ENCODE assay signal across 15 cellular contexts in genomic region chr3:127707777-127708438, GRCh38. TPM values are rescaled to one million over a fixed set of nuclear protein-coding genes. Genes with fewer than 3 reads are reported as not detected.
DNase-seq lines count a peak whose midpoint lies in the region; ATAC-seq and TF ChIP-seq lines count a peak whose summit lies in the region.
"Had no signal": no experiment of that assay in that cellular context is flagged by ENCODE, and none has a peak within 500 bp of the region (broad histone marks: within the 10 kb centered on the region; RNA-seq: fewer than 3 reads in every experiment).

No MANE protein-coding gene starts in this region.

- peaks cover 32% of the 10 kb centered on the region for H3K4me1 ChIP-seq in right cardiac atrium (ENCODE audit: control insufficient read depth, insufficient read depth, low read length)
- H3K4me1 ChIP-seq in psoas muscle, result peaks cover 30% of the 10 kb centered on the region
- H3K4me1 ChIP-seq in vagina, result peaks cover 16% of the 10 kb centered on the region
- H3K4me1 ChIP-seq in foreskin keratinocyte, result peaks cover 8% of the 10 kb centered on the region

- intact Hi-C loops in Right ventricle myocardium inferior (cut with DNase I), result no loop called here
- intact Hi-C loops in left cardiac atrium (cut with DNase I), result no loop called here
- intact Hi-C loops in right cardiac atrium (cut with DNase I), result no loop called here
- intact Hi-C loops in psoas muscle (cut with DNase I), result no loop called here
- intact Hi-C loops in vagina (cut with DNase I), result no loop called here

- WGBS in right cardiac atrium, result 45% methylated on average over 17 of the region's 17 CpGs
- 61 to 74% (median 71%) methylated on average over 17 of the region's 17 CpGs for WGBS in psoas muscle, 3 donors

- H3K9me3 ChIP-seq in right cardiac atrium (ENCODE audit: control insufficient read depth, low read length) (no peaks in the 10 kb centered on the region), psoas muscle (peaks cover 5% of the 10 kb centered on the region), vagina (no peaks in the 10 kb centered on the region)
- H3K9me3 ChIP-seq: adrenal gland, upper lobe of left lung had no signal

- H3K27me3 ChIP-seq in right cardiac atrium (ENCODE audit: control insufficient read depth, insufficient read depth) (no peaks in the 10 kb centered on the region), psoas muscle (ENCODE audit: insufficient read depth in 3 of 3, low read length in 2 of 3) (no peaks in the 10 kb centered on the region), vagina (no peaks in the 10 kb centered on the region), foreskin keratinocyte (no peaks in the 10 kb centered on the region)
- H3K27me3 ChIP-seq: adrenal gland, hepatocyte, upper lobe of left lung had no signal

- no peak for TF ChIP-seq POLR2A in vagina (IDR thresholded peaks at IDR 0.05)

- no peak for DNase-seq in Right ventricle myocardium inferior (ENCODE audit: missing footprints)
- no peak for DNase-seq in left cardiac atrium
- DNase-seq in right cardiac atrium, result peak; percentile 40 to 78 (median 71)
- DNase-seq in psoas muscle, result no peak
- DNase-seq in vagina (ENCODE audit: extremely low spot score in 2 of 2), result no peak
- DNase-seq in GM13976 (ENCODE audit: low spot score), result no peak
- DNase-seq in foreskin keratinocyte, result no peak
- DNase-seq: activated CD4-positive, alpha-beta memory T cell treated with anti-CD3 and anti-CD28 coated beads, Interleukin-2, amount 10 ng/mL, durations not matched to agents 7 days and 5 days; activated T-cell treated with anti-CD3 and anti-CD28 coated beads, Interleukin-2, amount 50 U/mL, for 72 hours; CD4-positive, CD25-positive, alpha-beta regulatory T cell; NCI-H2029 had no signal

- H3K4me3 ChIP-seq in right cardiac atrium (ENCODE audit: low read length) (no peak overlapping the region), psoas muscle (no peak overlapping the region), vagina (no peak overlapping the region)
- H3K4me3 ChIP-seq: adrenal gland, hepatocyte, upper lobe of left lung had no signal

- peak overlapping the region; percentile 55 for H3K27ac ChIP-seq in right cardiac atrium (ENCODE audit: low read length)
- H3K27ac ChIP-seq in psoas muscle, result peak overlapping the region; percentile 39
- H3K27ac ChIP-seq in vagina, result peak overlapping the region; percentile 74
- H3K27ac ChIP-seq in foreskin keratinocyte, result no peak overlapping the region
- H3K27ac ChIP-seq: hepatocyte had no signal

- in situ Hi-C loops in GM13976 (cut with MboI; ENCODE audit: low sequenced_read_pairs, unreplicated experiment), result no loop called here

- H3K36me3 ChIP-seq in psoas muscle (ENCODE audit: insufficient read depth in 1 of 2, low read depth in 1 of 2) (peaks cover 0 to 26% of the 10 kb centered on the region in 2 donors), vagina (no peaks in the 10 kb centered on the region)
- H3K36me3 ChIP-seq: adrenal gland had no signal

- no peak for TF ChIP-seq CTCF in psoas muscle (IDR thresholded peaks at IDR 0.05)
- no peak for TF ChIP-seq CTCF in vagina (IDR thresholded peaks at IDR 0.05)
- no peak for TF ChIP-seq CTCF in GM13976 (IDR thresholded peaks at IDR 0.05; ENCODE audit: borderline replicate concordance, control extremely low read depth, extremely low read depth, insufficient read depth, missing control alignments)
- TF ChIP-seq CTCF in foreskin keratinocyte (conservative IDR thresholded peaks at IDR 0.05), result no peak

- ATAC-seq in Right ventricle myocardium inferior (peak; percentile 40), left cardiac atrium (no peak), right cardiac atrium (peak; percentile 42 to 67), psoas muscle (no peak), GM19467 (IDR thresholded peaks at IDR 0.05; ENCODE audit: unreplicated experiment) (no peak), foreskin keratinocyte (no peak)
- ATAC-seq: activated T-cell treated with anti-CD3 and anti-CD28 coated beads, Interleukin-2, amount 50 U/mL, for 72 hours had no signal

RNA-seq across cellular contexts. Expression of gene ABTB1, which starts 35.2 kb away (rescaled TPM):
- total RNA-seq in Right ventricle myocardium inferior, result 31.7 TPM
- total RNA-seq in left cardiac atrium, result 10 to 100 TPM; 21.8 to 34.2 TPM
- 10 to 100 TPM; 20.2 to 47.1 (median 34.1) TPM for total RNA-seq in right cardiac atrium
- polyA plus RNA-seq in right cardiac atrium, result 38.2 TPM
- 10 to 100 TPM; 22.8 to 34.5 (median 27.6) TPM for total RNA-seq in psoas muscle
- 10 to 100 TPM; 29.1 to 30.3 (median 30.1) TPM for polyA plus RNA-seq in psoas muscle
- total RNA-seq in vagina, result 59.7 TPM
- 6.6 and 6.9 TPM in 2 replicates for total RNA-seq in foreskin keratinocyte
- 12.8 and 14.2 TPM in 2 replicates for polyA plus RNA-seq in foreskin keratinocyte

Comparison
In these comparisons a context has a peak if more than half of its experiments do, and no peak if none do; other contexts are left out.
1. ATAC-seq: peak in Right ventricle myocardium inferior (single experiment) and right cardiac atrium (2 of 2); none in left cardiac atrium (0 of 2), psoas muscle (0 of 4), GM19467 (single experiment) and foreskin keratinocyte (single experiment).
2. DNase-seq: peak in right cardiac atrium (3 of 3); none in Right ventricle myocardium inferior (single experiment), left cardiac atrium (single experiment), psoas muscle (0 of 2), vagina (0 of 2), GM13976 (single experiment) and foreskin keratinocyte (0 of 2).